Comparison of ENCODE assay signal across 8 cellular contexts in genomic region chr1:7975212-7975865, GRCh38. TPM values are rescaled to one million over a fixed set of nuclear protein-coding genes. Genes with fewer than 3 reads are reported as not detected.
DNase-seq lines count a peak whose midpoint lies in the region; ATAC-seq and TF ChIP-seq lines count a peak whose summit lies in the region.

No MANE protein-coding gene starts in this region.

- no peak overlapping the region for H3K27ac ChIP-seq in WERI-Rb-1
- peak overlapping the region; percentile 26 to 65 for H3K27ac ChIP-seq in uterus

- H3K9me3 ChIP-seq in WERI-Rb-1 (ENCODE audit: severe bottlenecking) (no peaks in the 10 kb centered on the region), mucosa of descending colon (no peaks in the 10 kb centered on the region), uterus (no peaks in the 10 kb centered on the region)

- H3K36me3 ChIP-seq in WERI-Rb-1 = peaks cover 70% of the 10 kb centered on the region
- H3K36me3 ChIP-seq in mucosa of descending colon (ENCODE audit: low read depth) = peaks cover 3% of the 10 kb centered on the region
- H3K36me3 ChIP-seq in uterus = no peaks in the 10 kb centered on the region

- peak; percentile 74 for TF ChIP-seq CTCF in GM12874 (IDR thresholded peaks at IDR 0.05; ENCODE audit: insufficient read depth, low read depth, low read length)
- TF ChIP-seq CTCF in WERI-Rb-1 (IDR thresholded peaks at IDR 0.05; ENCODE audit: low read depth, low read length) = peak; percentile 98
- TF ChIP-seq CTCF in epithelial cell of proximal tubule (conservative IDR thresholded peaks at IDR 0.05; ENCODE audit: low read depth, low read length) = peak; percentile 99
- TF ChIP-seq CTCF in mucosa of descending colon (IDR thresholded peaks at IDR 0.05) = peak; percentile 64
- TF ChIP-seq CTCF in uterus (IDR thresholded peaks at IDR 0.05) = peak; percentile 72 to 91 (median 86)

- TF ChIP-seq POLR2A in uterus (IDR thresholded peaks at IDR 0.05) = no peak

- H3K4me1 ChIP-seq in mucosa of descending colon (ENCODE audit: low read depth) (no peaks in the 10 kb centered on the region), uterus (no peaks in the 10 kb centered on the region)

- ATAC-seq in mucosa of descending colon = peak; percentile 100

- intact Hi-C loops in mucosa of descending colon (cut with DNase I, micrococcal nuclease) = no loop called here
- intact Hi-C loops in uterus (cut with DNase I; ENCODE audit: low total_unique reads) = no loop called here

- no peaks in the 10 kb centered on the region for H3K27me3 ChIP-seq in WERI-Rb-1 (ENCODE audit: insufficient read depth, low read depth, severe bottlenecking)
- no peaks in the 10 kb centered on the region for H3K27me3 ChIP-seq in uterus

- H3K4me3 ChIP-seq in WERI-Rb-1 (ENCODE audit: low read depth, low read length) (no peak overlapping the region), epithelial cell of proximal tubule (ENCODE audit: low read depth, low read length) (no peak overlapping the region), mucosa of descending colon (no peak overlapping the region), uterus (no peak overlapping the region)

- DNase-seq in AG08395 (ENCODE audit: low spot score) (peak; percentile 89), NCI-H2171 treated with DMSO at 0.1 percent for 48 hours (lab: John Stamatoyannopoulos, UW) (peak; percentile 78), WERI-Rb-1 (peak; percentile 88), epithelial cell of proximal tubule (ENCODE audit: low read depth) (peak; percentile 29), mucosa of descending colon (peak in 2 of 3 donors; percentile 74 to 78), uterus (peak; percentile 75 to 79)
- no peak for DNase-seq in effector CD4-positive, alpha-beta T cell

RNA-seq across cellular contexts. Expression of gene PARK7, which starts 13.8 kb away (rescaled TPM):
- total RNA-seq in epithelial cell of proximal tubule (282 and 327 TPM in 2 replicates), mucosa of descending colon (100 to 1,000 TPM; 135 to 200 (median 186) TPM), uterus (100 to 1,000 TPM in 3 of 4 donors, 10 to 100 TPM in 1; 91.7 to 176 (median 166) TPM)

RNA-seq across cellular contexts. Expression of gene TNFRSF9, which starts 34.7 kb away (rescaled TPM):
- total RNA-seq in epithelial cell of proximal tubule = 0.69 and 1.4 TPM in 2 replicates
- under 1 TPM; 0.19 to 0.51 (median 0.35) TPM for total RNA-seq in mucosa of descending colon
- not detected for total RNA-seq in uterus

RNA-seq across cellular contexts. Expression of gene ERRFI1, which starts 50.8 kb away (rescaled TPM):
- total RNA-seq in epithelial cell of proximal tubule (120 and 135 TPM in 2 replicates), mucosa of descending colon (10 to 100 TPM; 48.5 to 84.0 (median 50.2) TPM), uterus (10 to 100 TPM; 19.0 to 67.6 (median 39.6) TPM)
